9 cellular contexts compared by ENCODE assay signal in the genomic region with DNA sequence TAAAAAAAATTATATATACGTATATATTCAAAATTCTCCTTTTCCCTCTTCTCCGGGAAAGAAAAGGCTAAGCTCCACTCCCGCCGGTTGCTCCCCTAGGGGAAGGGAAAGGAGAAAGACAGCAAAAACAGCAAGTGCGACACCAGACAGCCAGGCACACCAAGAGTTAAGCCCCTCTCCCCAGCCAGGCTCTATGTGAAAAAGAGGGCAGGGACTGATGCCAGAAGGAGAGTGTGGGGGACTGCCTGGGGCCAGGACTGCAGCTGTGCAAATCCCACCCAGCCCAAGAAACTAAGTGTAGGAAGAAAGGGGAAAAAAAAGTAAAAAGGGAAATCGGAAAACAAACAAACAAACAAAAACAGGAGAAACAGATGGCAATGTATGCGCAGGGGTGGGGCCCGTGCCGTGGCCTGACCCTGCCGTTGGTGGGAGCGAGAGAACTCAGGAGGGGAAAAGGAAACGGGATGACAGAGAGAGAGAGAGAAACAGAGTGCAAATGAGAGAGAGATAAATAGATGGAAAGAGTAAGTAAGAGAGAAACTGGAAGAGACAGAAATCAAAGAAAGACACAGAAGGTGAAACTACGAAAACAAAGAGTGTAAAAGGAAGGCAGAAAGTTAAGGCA. TPM values are rescaled to one million over a fixed set of nuclear protein-coding genes. Genes with fewer than 3 reads are reported as not detected.
DNase-seq lines count a peak whose midpoint lies in the region; ATAC-seq and TF ChIP-seq lines count a peak whose summit lies in the region.
"Had no signal": no experiment of that assay in that cellular context is flagged by ENCODE, and none has a peak within 500 bp of the region (broad histone marks: within the 10 kb centered on the region; RNA-seq: fewer than 3 reads in every experiment).

No MANE protein-coding gene starts in this region.

- peak; percentile 53 for DNase-seq in EH (ENCODE audit: low read depth)
- no peak for DNase-seq in ascending aorta (ENCODE audit: low spot score in 2 of 2)
- DNase-seq in heart right ventricle, result no peak
- DNase-seq in prostate gland (ENCODE audit: low spot score), result no peak
- no peak for DNase-seq in HEK293T (ENCODE audit: extremely low spot score)
- DNase-seq in activated CD4-positive, alpha-beta T cell treated with anti-CD3 and anti-CD28 coated beads, Interleukin-2, amount 50 U/mL, for 4 hours, result no peak
- DNase-seq: NCI-H1092 treated with DMSO at 0.1 percent for 48 hours had no signal

- H3K27me3 ChIP-seq in ascending aorta (no peaks in the 10 kb centered on the region), heart right ventricle (no peaks in the 10 kb centered on the region), prostate gland (replicated peaks; ENCODE audit: insufficient read depth) (no peaks in the 10 kb centered on the region)

- POLR2A ChIA-PET in HEK293T (lab: Yijun Ruan, JAX), result no interaction called here

- WGBS in heart right ventricle, 2 donors, result 49 to 51% methylated on average over 13 of the region's 13 CpGs
- 47% methylated on average over 13 of the region's 13 CpGs for WGBS in prostate gland

- H3K4me1 ChIP-seq in ascending aorta, result peaks cover 12 to 49% of the 10 kb centered on the region in 2 donors
- peaks cover 0 to 56% (median 26%) of the 10 kb centered on the region in 9 donors for H3K4me1 ChIP-seq in heart right ventricle
- H3K4me1 ChIP-seq in prostate gland (replicated peaks), result peaks cover 5% of the 10 kb centered on the region

- intact Hi-C loops in ascending aorta (cut with DNase I), result no loop called here
- intact Hi-C loops in heart right ventricle (cut with DNase I), result loop anchor here in 2 of 10 donors (5.0 to 10.0 kb wide), 2 partner anchors 33 to 256 kb away; a partner anchor contains a TSS
- intact Hi-C loops in prostate gland (cut with DNase I), result no loop called here

- ATAC-seq in heart right ventricle (peak in 7 of 8 donors; percentile 38 to 67 (median 48)), GM18907 (IDR thresholded peaks at IDR 0.05; ENCODE audit: unreplicated experiment) (no peak), HG03442 (IDR thresholded peaks at IDR 0.05; ENCODE audit: unreplicated experiment) (no peak)

- TF ChIP-seq POLR2A in prostate gland (IDR thresholded peaks at IDR 0.05), result no peak

- CTCF ChIA-PET in HEK293T (lab: Yijun Ruan, JAX), result interaction anchor here (0.7 kb wide), 1 partner anchor 85 kb away, joined by 5 read pairs; no protein-coding TSS in a partner anchor

- TF ChIP-seq CTCF in ascending aorta (IDR thresholded peaks at IDR 0.05) (no peak), heart right ventricle (IDR thresholded peaks at IDR 0.05) (no peak), prostate gland (IDR thresholded peaks at IDR 0.05) (no peak)

- peak overlapping the region; percentile 89 to 90 for H3K27ac ChIP-seq in ascending aorta
- H3K27ac ChIP-seq in heart right ventricle, result peak overlapping the region; percentile 22 to 85 (median 66)
- H3K27ac ChIP-seq in prostate gland, result peak overlapping the region; percentile 58 to 65

- H3K4me3 ChIP-seq in ascending aorta (no peak overlapping the region), heart right ventricle (peak overlapping the region in 3 of 10 donors; percentile 10 to 25 (median 16)), prostate gland (no peak overlapping the region)

- peaks cover 0 to 3% of the 10 kb centered on the region in 2 donors for H3K9me3 ChIP-seq in ascending aorta
- H3K9me3 ChIP-seq in heart right ventricle, result no peaks in the 10 kb centered on the region
- no peaks in the 10 kb centered on the region for H3K9me3 ChIP-seq in prostate gland

- no peaks in the 10 kb centered on the region for H3K36me3 ChIP-seq in ascending aorta
- H3K36me3 ChIP-seq in heart right ventricle, result no peaks in the 10 kb centered on the region
- H3K36me3 ChIP-seq in prostate gland, result no peaks in the 10 kb centered on the region

TF ChIP-seq in HEK293T, 16 proteins besides CTCF, POLR2A, EP300 and RAD21:
- TF ChIP-seq ZNF384 (IDR thresholded peaks at IDR 0.05), result no peak
- no peak for TF ChIP-seq SP1 (IDR thresholded peaks at IDR 0.05)
- TF ChIP-seq SUZ12 (IDR thresholded peaks at IDR 0.05), result no peak
- TF ChIP-seq LEF1 (IDR thresholded peaks at IDR 0.05; ENCODE audit: borderline replicate concordance), result no peak
- no peak for TF ChIP-seq FOXM1 (IDR thresholded peaks at IDR 0.05; ENCODE audit: borderline replicate concordance)
- TF ChIP-seq L3MBTL2 (conservative IDR thresholded peaks at IDR 0.05), result no peak
- no peak for TF ChIP-seq ELF4 (IDR thresholded peaks at IDR 0.05)
- TF ChIP-seq NFRKB (IDR thresholded peaks at IDR 0.05), result no peak
- TF ChIP-seq, protein P1, sequence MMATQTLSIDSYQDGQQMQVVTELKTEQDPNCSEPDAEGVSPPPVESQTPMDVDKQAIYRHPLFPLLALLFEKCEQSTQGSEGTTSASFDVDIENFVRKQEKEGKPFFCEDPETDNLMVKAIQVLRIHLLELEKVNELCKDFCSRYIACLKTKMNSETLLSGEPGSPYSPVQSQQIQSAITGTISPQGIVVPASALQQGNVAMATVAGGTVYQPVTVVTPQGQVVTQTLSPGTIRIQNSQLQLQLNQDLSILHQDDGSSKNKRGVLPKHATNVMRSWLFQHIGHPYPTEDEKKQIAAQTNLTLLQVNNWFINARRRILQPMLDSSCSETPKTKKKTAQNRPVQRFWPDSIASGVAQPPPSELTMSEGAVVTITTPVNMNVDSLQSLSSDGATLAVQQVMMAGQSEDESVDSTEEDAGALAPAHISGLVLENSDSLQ (IDR thresholded peaks at IDR 0.05), result no peak
- TF ChIP-seq FOXK2 (IDR thresholded peaks at IDR 0.05), result no peak
- no peak for TF ChIP-seq BHLHE40 (IDR thresholded peaks at IDR 0.05; ENCODE audit: borderline replicate concordance)
- no peak for TF ChIP-seq TARDBP (IDR thresholded peaks at IDR 0.05)

RNA-seq across cellular contexts. Expression of a gene that starts 27.6 kb away (rescaled TPM):
- total RNA-seq in ascending aorta (not detected), heart right ventricle (1 to 10 TPM in 4 of 10 donors, under 1 TPM in 4, not detected in 2; 0.15 to 7.8 (median 0.92) TPM), prostate gland (under 1 TPM in 1 of 2 donors, not detected in 1; 0.28 TPM)
- under 1 TPM in 1 of 2 donors, not detected in 1; 0.16 TPM for polyA plus RNA-seq in heart right ventricle

RNA-seq across cellular contexts. Expression of a gene that starts 35.6 kb away (rescaled TPM):
- total RNA-seq in ascending aorta (90.3 TPM), heart right ventricle (10 to 100 TPM; 23.7 to 78.5 (median 28.7) TPM), prostate gland (10 to 100 TPM in 1 of 2 donors, 1 to 10 TPM in 1; 6.5 to 10.6 TPM)
- 10 to 100 TPM in 1 of 2 donors, 1 to 10 TPM in 1; 7.6 to 48.9 TPM for polyA plus RNA-seq in heart right ventricle

Comparison
In these comparisons a context has a peak if more than half of its experiments do, and no peak if none do; other contexts are left out.
1. ATAC-seq: peak in heart right ventricle (7 of 8); none in GM18907 (single experiment) and HG03442 (single experiment).
2. Peak in every context shown above with its lines, with median percentiles within 50 percentile points of each other: H3K27ac ChIP-seq.